Comparison of ENCODE assay signal across 1 cellular context in the genomic region with DNA sequence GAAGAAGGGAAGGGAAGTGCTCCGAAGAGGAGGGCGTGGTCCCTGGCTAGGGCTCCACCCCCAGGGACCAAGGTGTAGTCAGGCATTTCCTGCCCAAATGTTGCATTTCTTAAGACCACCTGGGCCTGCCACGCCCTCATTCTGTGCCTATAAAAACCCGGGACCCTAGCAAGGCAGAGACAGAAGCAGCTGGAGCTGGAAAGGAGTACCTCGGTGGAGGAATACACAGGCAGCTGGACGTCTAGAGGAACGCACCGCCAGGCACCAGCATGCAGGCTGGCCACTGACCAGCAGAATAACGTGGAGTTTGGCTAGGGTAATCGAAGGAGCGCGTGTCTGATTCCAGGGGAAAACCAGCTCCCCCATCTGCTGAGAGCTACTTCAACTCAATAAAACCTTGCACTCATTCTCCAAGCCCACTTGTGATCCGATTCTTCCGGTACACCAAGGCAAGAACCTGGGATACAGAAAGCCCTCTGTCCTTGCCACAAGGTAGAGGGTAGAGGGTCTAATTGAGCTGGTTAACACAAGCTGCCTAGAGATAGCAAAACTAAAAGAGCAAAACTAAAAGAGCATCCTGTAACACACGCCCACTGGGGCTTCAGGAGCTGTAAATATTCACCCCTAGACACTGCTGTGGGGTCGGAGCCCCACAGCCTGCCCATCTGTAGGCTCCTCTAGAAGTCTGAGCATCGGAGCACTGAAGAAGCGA.
A peak's percentile ranks its signal among the peaks of the same experiment; 100 is the strongest.
TF ChIP-seq lines count a peak whose summit lies in the region.

No MANE protein-coding gene starts in this region.

TF ChIP-seq in HepG2, 621 proteins besides CTCF, POLR2A, EP300 and RAD21 (continued from another document and continues in another):
- TF ChIP-seq, protein P1, sequence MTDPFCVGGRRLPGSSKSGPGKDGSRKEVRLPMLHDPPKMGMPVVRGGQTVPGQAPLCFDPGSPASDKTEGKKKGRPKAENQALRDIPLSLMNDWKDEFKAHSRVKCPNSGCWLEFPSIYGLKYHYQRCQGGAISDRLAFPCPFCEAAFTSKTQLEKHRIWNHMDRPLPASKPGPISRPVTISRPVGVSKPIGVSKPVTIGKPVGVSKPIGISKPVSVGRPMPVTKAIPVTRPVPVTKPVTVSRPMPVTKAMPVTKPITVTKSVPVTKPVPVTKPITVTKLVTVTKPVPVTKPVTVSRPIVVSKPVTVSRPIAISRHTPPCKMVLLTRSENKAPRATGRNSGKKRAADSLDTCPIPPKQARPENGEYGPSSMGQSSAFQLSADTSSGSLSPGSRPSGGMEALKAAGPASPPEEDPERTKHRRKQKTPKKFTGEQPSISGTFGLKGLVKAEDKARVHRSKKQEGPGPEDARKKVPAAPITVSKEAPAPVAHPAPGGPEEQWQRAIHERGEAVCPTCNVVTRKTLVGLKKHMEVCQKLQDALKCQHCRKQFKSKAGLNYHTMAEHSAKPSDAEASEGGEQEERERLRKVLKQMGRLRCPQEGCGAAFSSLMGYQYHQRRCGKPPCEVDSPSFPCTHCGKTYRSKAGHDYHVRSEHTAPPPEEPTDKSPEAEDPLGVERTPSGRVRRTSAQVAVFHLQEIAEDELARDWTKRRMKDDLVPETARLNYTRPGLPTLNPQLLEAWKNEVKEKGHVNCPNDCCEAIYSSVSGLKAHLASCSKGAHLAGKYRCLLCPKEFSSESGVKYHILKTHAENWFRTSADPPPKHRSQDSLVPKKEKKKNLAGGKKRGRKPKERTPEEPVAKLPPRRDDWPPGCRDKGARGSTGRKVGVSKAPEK (CRISPR knock-in tag; IDR thresholded peaks at IDR 0.05; ENCODE audit: borderline replicate concordance), result no peak; the same call in 1 of the 2 replicates
- TF ChIP-seq, protein P2, sequence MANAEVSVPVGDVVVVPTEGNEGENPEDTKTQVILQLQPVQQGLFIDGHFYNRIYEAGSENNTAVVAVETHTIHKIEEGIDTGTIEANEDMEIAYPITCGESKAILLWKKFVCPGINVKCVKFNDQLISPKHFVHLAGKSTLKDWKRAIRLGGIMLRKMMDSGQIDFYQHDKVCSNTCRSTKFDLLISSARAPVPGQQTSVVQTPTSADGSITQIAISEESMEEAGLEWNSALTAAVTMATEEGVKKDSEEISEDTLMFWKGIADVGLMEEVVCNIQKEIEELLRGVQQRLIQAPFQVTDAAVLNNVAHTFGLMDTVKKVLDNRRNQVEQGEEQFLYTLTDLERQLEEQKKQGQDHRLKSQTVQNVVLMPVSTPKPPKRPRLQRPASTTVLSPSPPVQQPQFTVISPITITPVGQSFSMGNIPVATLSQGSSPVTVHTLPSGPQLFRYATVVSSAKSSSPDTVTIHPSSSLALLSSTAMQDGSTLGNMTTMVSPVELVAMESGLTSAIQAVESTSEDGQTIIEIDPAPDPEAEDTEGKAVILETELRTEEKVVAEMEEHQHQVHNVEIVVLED (CRISPR knock-in tag; IDR thresholded peaks at IDR 0.05; ENCODE audit: borderline replicate concordance), result peak; percentile 65; the same call in 1 of the 2 replicates
- TF ChIP-seq PHF20 (CRISPR knock-in tag; IDR thresholded peaks at IDR 0.05), result peak; percentile 41; the same call in 1 of the 2 replicates
- TF ChIP-seq, protein P3, sequence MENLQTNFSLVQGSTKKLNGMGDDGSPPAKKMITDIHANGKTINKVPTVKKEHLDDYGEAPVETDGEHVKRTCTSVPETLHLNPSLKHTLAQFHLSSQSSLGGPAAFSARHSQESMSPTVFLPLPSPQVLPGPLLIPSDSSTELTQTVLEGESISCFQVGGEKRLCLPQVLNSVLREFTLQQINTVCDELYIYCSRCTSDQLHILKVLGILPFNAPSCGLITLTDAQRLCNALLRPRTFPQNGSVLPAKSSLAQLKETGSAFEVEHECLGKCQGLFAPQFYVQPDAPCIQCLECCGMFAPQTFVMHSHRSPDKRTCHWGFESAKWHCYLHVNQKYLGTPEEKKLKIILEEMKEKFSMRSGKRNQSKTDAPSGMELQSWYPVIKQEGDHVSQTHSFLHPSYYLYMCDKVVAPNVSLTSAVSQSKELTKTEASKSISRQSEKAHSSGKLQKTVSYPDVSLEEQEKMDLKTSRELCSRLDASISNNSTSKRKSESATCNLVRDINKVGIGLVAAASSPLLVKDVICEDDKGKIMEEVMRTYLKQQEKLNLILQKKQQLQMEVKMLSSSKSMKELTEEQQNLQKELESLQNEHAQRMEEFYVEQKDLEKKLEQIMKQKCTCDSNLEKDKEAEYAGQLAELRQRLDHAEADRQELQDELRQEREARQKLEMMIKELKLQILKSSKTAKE (CRISPR knock-in tag; IDR thresholded peaks at IDR 0.05; ENCODE audit: borderline replicate concordance), result no peak
- TF ChIP-seq, protein P4, sequence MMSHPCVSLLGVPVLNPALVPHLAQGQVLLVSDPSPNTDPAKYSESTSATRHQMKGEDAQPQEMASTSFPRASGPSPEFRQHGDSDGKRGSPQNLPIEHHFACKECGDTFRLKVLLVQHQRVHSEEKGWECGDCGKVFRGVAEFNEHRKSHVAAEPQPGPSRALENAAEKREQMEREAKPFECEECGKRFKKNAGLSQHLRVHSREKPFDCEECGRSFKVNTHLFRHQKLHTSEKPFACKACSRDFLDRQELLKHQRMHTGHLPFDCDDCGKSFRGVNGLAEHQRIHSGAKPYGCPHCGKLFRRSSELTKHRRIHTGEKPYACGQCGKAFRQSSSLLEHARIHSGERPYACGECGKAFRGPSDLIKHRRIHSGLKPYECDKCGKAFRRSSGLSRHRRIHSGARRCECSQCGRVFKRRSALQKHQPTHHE (CRISPR knock-in tag; IDR thresholded peaks at IDR 0.05; ENCODE audit: borderline replicate concordance), result no peak
- TF ChIP-seq PAX8 (CRISPR knock-in tag; IDR thresholded peaks at IDR 0.05; ENCODE audit: borderline replicate concordance), result no peak
- TF ChIP-seq, protein P5, sequence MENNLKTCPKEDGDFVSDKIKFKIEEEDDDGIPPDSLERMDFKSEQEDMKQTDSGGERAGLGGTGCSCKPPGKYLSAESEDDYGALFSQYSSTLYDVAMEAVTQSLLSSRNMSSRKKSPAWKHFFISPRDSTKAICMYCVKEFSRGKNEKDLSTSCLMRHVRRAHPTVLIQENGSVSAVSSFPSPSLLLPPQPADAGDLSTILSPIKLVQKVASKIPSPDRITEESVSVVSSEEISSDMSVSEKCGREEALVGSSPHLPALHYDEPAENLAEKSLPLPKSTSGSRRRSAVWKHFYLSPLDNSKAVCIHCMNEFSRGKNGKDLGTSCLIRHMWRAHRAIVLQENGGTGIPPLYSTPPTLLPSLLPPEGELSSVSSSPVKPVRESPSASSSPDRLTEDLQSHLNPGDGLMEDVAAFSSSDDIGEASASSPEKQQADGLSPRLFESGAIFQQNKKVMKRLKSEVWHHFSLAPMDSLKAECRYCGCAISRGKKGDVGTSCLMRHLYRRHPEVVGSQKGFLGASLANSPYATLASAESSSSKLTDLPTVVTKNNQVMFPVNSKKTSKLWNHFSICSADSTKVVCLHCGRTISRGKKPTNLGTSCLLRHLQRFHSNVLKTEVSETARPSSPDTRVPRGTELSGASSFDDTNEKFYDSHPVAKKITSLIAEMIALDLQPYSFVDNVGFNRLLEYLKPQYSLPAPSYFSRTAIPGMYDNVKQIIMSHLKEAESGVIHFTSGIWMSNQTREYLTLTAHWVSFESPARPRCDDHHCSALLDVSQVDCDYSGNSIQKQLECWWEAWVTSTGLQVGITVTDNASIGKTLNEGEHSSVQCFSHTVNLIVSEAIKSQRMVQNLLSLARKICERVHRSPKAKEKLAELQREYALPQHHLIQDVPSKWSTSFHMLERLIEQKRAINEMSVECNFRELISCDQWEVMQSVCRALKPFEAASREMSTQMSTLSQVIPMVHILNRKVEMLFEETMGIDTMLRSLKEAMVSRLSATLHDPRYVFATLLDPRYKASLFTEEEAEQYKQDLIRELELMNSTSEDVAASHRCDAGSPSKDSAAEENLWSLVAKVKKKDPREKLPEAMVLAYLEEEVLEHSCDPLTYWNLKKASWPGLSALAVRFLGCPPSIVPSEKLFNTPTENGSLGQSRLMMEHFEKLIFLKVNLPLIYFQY (CRISPR knock-in tag; IDR thresholded peaks at IDR 0.05; ENCODE audit: borderline replicate concordance), result 0 out of 2 replicates have a peak, but pooled peaks have one; percentile 24
- TF ChIP-seq, protein P6, sequence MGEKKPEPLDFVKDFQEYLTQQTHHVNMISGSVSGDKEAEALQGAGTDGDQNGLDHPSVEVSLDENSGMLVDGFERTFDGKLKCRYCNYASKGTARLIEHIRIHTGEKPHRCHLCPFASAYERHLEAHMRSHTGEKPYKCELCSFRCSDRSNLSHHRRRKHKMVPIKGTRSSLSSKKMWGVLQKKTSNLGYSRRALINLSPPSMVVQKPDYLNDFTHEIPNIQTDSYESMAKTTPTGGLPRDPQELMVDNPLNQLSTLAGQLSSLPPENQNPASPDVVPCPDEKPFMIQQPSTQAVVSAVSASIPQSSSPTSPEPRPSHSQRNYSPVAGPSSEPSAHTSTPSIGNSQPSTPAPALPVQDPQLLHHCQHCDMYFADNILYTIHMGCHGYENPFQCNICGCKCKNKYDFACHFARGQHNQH (CRISPR knock-in tag; IDR thresholded peaks at IDR 0.05), result peak; percentile 31; the same call in 1 of the 2 replicates
- peak; percentile 92 for TF ChIP-seq ZMYM4 (CRISPR knock-in tag; IDR thresholded peaks at IDR 0.05)
- TF ChIP-seq ZNF841 (CRISPR knock-in tag; IDR thresholded peaks at IDR 0.05; ENCODE audit: borderline replicate concordance), result no peak
- TF ChIP-seq, protein P7, sequence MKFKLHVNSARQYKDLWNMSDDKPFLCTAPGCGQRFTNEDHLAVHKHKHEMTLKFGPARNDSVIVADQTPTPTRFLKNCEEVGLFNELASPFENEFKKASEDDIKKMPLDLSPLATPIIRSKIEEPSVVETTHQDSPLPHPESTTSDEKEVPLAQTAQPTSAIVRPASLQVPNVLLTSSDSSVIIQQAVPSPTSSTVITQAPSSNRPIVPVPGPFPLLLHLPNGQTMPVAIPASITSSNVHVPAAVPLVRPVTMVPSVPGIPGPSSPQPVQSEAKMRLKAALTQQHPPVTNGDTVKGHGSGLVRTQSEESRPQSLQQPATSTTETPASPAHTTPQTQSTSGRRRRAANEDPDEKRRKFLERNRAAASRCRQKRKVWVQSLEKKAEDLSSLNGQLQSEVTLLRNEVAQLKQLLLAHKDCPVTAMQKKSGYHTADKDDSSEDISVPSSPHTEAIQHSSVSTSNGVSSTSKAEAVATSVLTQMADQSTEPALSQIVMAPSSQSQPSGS (CRISPR knock-in tag; IDR thresholded peaks at IDR 0.05), result no peak; the same call in 1 of the 2 replicates
- no peak for TF ChIP-seq PCBP2 (optimal IDR thresholded peaks at IDR 0.05; ENCODE audit: low read depth, low read length, poor library complexity, severe bottlenecking)
- peak; percentile 68; the same call in 1 of the 2 replicates for TF ChIP-seq ZFP37 (CRISPR knock-in tag; IDR thresholded peaks at IDR 0.05; ENCODE audit: borderline replicate concordance)
- TF ChIP-seq, protein P8, sequence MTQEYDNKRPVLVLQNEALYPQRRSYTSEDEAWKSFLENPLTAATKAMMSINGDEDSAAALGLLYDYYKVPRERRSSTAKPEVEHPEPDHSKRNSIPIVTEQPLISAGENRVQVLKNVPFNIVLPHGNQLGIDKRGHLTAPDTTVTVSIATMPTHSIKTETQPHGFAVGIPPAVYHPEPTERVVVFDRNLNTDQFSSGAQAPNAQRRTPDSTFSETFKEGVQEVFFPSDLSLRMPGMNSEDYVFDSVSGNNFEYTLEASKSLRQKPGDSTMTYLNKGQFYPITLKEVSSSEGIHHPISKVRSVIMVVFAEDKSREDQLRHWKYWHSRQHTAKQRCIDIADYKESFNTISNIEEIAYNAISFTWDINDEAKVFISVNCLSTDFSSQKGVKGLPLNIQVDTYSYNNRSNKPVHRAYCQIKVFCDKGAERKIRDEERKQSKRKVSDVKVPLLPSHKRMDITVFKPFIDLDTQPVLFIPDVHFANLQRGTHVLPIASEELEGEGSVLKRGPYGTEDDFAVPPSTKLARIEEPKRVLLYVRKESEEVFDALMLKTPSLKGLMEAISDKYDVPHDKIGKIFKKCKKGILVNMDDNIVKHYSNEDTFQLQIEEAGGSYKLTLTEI (CRISPR knock-in tag; conservative IDR thresholded peaks at IDR 0.05), result no peak
- no peak for TF ChIP-seq ZNF549 (CRISPR knock-in tag; IDR thresholded peaks at IDR 0.05)
- no peak for TF ChIP-seq SIN3B (IDR thresholded peaks at IDR 0.05; ENCODE audit: low read length)
- no peak for TF ChIP-seq NR3C1 (CRISPR knock-in tag; IDR thresholded peaks at IDR 0.05)
- TF ChIP-seq, protein P9, sequence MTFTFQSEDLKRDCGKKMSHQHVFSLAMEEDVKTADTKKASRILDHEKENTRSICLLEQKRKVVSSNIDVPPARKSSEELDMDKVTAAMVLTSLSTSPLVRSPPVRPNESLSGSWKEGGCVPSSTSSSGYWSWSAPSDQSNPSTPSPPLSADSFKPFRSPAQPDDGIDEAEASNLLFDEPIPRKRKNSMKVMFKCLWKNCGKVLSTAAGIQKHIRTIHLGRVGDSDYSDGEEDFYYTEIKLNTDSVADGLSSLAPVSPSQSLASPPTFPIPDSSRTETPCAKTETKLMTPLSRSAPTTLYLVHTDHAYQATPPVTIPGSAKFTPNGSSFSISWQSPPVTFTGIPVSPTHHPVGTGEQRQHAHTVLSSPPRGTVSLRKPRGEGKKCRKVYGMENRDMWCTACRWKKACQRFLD (CRISPR knock-in tag; IDR thresholded peaks at IDR 0.05; ENCODE audit: borderline replicate concordance), result no peak; the same call in 1 of the 2 replicates
- peak; percentile 86 for TF ChIP-seq POLR2AphosphoS5 (IDR thresholded peaks at IDR 0.05; ENCODE audit: low read depth, low read length)
- no peak for TF ChIP-seq ZNF816 (CRISPR knock-in tag; IDR thresholded peaks at IDR 0.05; ENCODE audit: borderline replicate concordance)
- TF ChIP-seq, protein P10, sequence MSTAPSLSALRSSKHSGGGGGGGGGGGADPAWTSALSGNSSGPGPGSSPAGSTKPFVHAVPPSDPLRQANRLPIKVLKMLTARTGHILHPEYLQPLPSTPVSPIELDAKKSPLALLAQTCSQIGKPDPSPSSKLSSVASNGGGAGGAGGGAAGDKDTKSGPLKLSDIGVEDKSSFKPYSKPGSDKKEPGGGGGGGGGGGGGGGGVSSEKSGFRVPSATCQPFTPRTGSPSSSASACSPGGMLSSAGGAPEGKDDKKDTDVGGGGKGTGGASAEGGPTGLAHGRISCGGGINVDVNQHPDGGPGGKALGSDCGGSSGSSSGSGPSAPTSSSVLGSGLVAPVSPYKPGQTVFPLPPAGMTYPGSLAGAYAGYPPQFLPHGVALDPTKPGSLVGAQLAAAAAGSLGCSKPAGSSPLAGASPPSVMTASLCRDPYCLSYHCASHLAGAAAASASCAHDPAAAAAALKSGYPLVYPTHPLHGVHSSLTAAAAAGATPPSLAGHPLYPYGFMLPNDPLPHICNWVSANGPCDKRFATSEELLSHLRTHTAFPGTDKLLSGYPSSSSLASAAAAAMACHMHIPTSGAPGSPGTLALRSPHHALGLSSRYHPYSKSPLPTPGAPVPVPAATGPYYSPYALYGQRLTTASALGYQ (CRISPR knock-in tag; IDR thresholded peaks at IDR 0.05), result no peak
- TF ChIP-seq CC2D1A (CRISPR knock-in tag; IDR thresholded peaks at IDR 0.05), result peak; percentile 69; the same call in 1 of the 2 replicates
- TF ChIP-seq BRD4 (CRISPR knock-in tag; IDR thresholded peaks at IDR 0.05), result no peak
- TF ChIP-seq MYC (CRISPR knock-in tag; IDR thresholded peaks at IDR 0.05; ENCODE audit: borderline replicate concordance), result peak; percentile 69
- TF ChIP-seq FOXP1 (IDR thresholded peaks at IDR 0.05), result no peak
- peak; percentile 31; the same call in 1 of the 2 replicates for TF ChIP-seq FOXP1 (CRISPR knock-in tag; IDR thresholded peaks at IDR 0.05)
- TF ChIP-seq PCBP1 (IDR thresholded peaks at IDR 0.05; ENCODE audit: borderline replicate concordance, low read depth, low read length), result no peak
- TF ChIP-seq ZNF431 (CRISPR knock-in tag; IDR thresholded peaks at IDR 0.05; ENCODE audit: borderline replicate concordance, low read depth), result no peak
